In the genomic region with DNA sequence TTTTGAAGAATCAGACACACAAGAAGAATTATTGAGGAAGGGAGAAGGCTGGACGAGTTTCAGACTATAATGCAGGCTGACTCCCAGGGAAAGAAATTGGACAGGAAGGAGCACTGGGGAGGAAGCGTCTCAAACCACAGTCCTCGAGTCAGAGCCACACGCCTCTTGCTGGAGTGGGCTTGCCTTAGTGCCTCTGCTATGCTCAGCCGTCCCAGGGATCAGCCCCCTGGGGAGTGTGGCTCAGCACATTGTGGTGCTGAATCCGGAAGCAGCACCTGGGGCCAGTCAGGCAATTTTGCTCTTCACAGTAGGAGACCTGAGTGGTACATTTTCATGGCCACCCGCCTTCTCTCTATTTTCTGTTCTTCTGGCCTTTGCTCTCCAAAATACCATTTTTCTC, we compare ENCODE assay signal across 19 cellular contexts.
DNase-seq lines count a peak whose midpoint lies in the region; ATAC-seq and TF ChIP-seq lines count a peak whose summit lies in the region.
"Had no signal": no experiment of that assay in that cellular context is flagged by ENCODE, and none has a peak within 500 bp of the region (broad histone marks: within the 10 kb centered on the region; RNA-seq: fewer than 3 reads in every experiment).

No MANE protein-coding gene starts in this region.

- no peak overlapping the region for H3K4me3 ChIP-seq in BLaER1 treated with 17β-estradiol and CSF1 and Interleukin-3, amounts not matched to agents 10 nM and 100 nM
- H3K4me3 ChIP-seq in mesenchymal stem cell (ENCODE audit: insufficient read depth in 1 of 2, low read depth in 1 of 2, low read length in 2 of 2): no peak overlapping the region
- H3K4me3 ChIP-seq: heart right ventricle had no signal

- WGBS in mesenchymal stem cell: 21% methylated on average over 7 of the region's 7 CpGs

- no peak for ATAC-seq in CD4-positive, alpha-beta T cell (ENCODE audit: poor library complexity)
- ATAC-seq in HG03469 (IDR thresholded peaks at IDR 0.05; ENCODE audit: unreplicated experiment) (no peak), HG02571 (IDR thresholded peaks at IDR 0.05; ENCODE audit: unreplicated experiment) (no peak)
- ATAC-seq: heart right ventricle, left colon had no signal

- H2BK120ac ChIP-seq in mesenchymal stem cell (ENCODE audit: low read depth, low read length): no peak overlapping the region

- no peak overlapping the region for H3K14ac ChIP-seq in mesenchymal stem cell (ENCODE audit: low read length in 2 of 2)

- intact Hi-C loops in CD4-positive, alpha-beta T cell (cut with DNase I, micrococcal nuclease): loop anchor here in 1 of 2 experiments (10.0 kb wide), 1 partner anchor 488 kb away; no protein-coding TSS in a partner anchor

- in situ Hi-C loops in KBM-7 (cut with MboI; ENCODE audit: low pct_unique_long_range_greater_than_20kb, low sequenced_read_pairs): no loop called here

- TF ChIP-seq CTCF in CD4-positive, alpha-beta T cell (IDR thresholded peaks at IDR 0.05): no peak

- no peak overlapping the region for H3K9ac ChIP-seq in BLaER1 treated with 17β-estradiol and CSF1 and Interleukin-3, amounts not matched to agents 10 nM and 100 nM
- H3K9ac ChIP-seq in mesenchymal stem cell (ENCODE audit: low read length): no peak overlapping the region
- H3K9ac ChIP-seq: KMS-11 had no signal

- H3K36me3 Mint-ChIP-seq in CD4-positive, alpha-beta T cell (ENCODE audit: low read depth): no peaks in the 10 kb centered on the region
- H3K36me3 Mint-ChIP-seq: activated naive CD4-positive, alpha-beta T cell treated with anti-CD3 and anti-CD28 coated beads, Interleukin-2, amount 10 ng/mL, durations not matched to agents 7 days and 5 days had no signal

- H3K9me3 ChIP-seq in BLaER1 treated with 17β-estradiol and CSF1 and Interleukin-3, amounts not matched to agents 10 nM and 100 nM (replicated peaks in 1 of 11): no peaks in the 10 kb centered on the region
- no peaks in the 10 kb centered on the region for H3K9me3 ChIP-seq in mesenchymal stem cell (ENCODE audit: control insufficient read depth, low read length)
- H3K9me3 ChIP-seq in CD4-positive, alpha-beta T cell (ENCODE audit: control insufficient read depth, low read length): no peaks in the 10 kb centered on the region
- H3K9me3 ChIP-seq: heart right ventricle had no signal

- CTCF ChIA-PET in CD4-positive, alpha-beta T cell (lab: Charles Lee): no interaction called here

- no peak overlapping the region for H3K4ac ChIP-seq in mesenchymal stem cell (ENCODE audit: low read depth in 1 of 2, low read length in 2 of 2)

- no peaks in the 10 kb centered on the region for H3K79me1 ChIP-seq in mesenchymal stem cell (replicated peaks; ENCODE audit: low read length, poor library complexity, severe bottlenecking)

- H3K9me3 Mint-ChIP-seq in CD4-positive, alpha-beta T cell: no peaks in the 10 kb centered on the region
- H3K9me3 Mint-ChIP-seq: activated naive CD4-positive, alpha-beta T cell treated with anti-CD3 and anti-CD28 coated beads, Interleukin-2, amount 10 ng/mL, durations not matched to agents 7 days and 5 days had no signal

- H3K27me3 Mint-ChIP-seq in CD4-positive, alpha-beta T cell: peaks cover 3% of the 10 kb centered on the region

- H3K27ac ChIP-seq in BLaER1 treated with 17β-estradiol and CSF1 and Interleukin-3, amounts not matched to agents 10 nM and 100 nM: no peak overlapping the region
- peak overlapping the region; percentile 9 for H3K27ac ChIP-seq in mesenchymal stem cell (ENCODE audit: low read length, poor library complexity, severe bottlenecking)
- no peak overlapping the region for H3K27ac ChIP-seq in CD4-positive, alpha-beta T cell (ENCODE audit: low read depth, low read length)
- H3K27ac ChIP-seq: heart right ventricle, KMS-11 had no signal

- no peak overlapping the region for H3K23ac ChIP-seq in mesenchymal stem cell (ENCODE audit: low read length in 2 of 2)

- no peak overlapping the region for H2BK15ac ChIP-seq in mesenchymal stem cell (ENCODE audit: low read depth, poor library complexity, severe bottlenecking)

- no peaks in the 10 kb centered on the region for H3K36me3 ChIP-seq in BLaER1 treated with 17β-estradiol and CSF1 and Interleukin-3, amounts not matched to agents 10 nM and 100 nM
- H3K36me3 ChIP-seq in mesenchymal stem cell (ENCODE audit: control insufficient read depth in 1 of 2, insufficient read depth in 2 of 2, low read depth in 1 of 2, low read length in 2 of 2): no peaks in the 10 kb centered on the region
- H3K36me3 ChIP-seq: heart right ventricle had no signal

- H2AFZ ChIP-seq in mesenchymal stem cell (ENCODE audit: low read depth, low read length): no peak overlapping the region

- H2BK5ac ChIP-seq in mesenchymal stem cell (ENCODE audit: low read depth, low read length, poor library complexity, severe bottlenecking): no peak overlapping the region

- peaks cover 10% of the 10 kb centered on the region for H3K4me1 Mint-ChIP-seq in CD4-positive, alpha-beta T cell (ENCODE audit: low read depth)
- H3K4me1 Mint-ChIP-seq: activated naive CD4-positive, alpha-beta T cell treated with anti-CD3 and anti-CD28 coated beads, Interleukin-2, amount 10 ng/mL, durations not matched to agents 7 days and 5 days had no signal

- no peak overlapping the region for H3K27ac Mint-ChIP-seq in CD4-positive, alpha-beta T cell
- H3K27ac Mint-ChIP-seq: activated naive CD4-positive, alpha-beta T cell treated with anti-CD3 and anti-CD28 coated beads, Interleukin-2, amount 10 ng/mL, durations not matched to agents 7 days and 5 days had no signal

- H4K91ac ChIP-seq in mesenchymal stem cell (ENCODE audit: low read length): no peak overlapping the region

- H3K4me2 ChIP-seq in BLaER1 treated with 17β-estradiol and CSF1 and Interleukin-3, amounts not matched to agents 10 nM and 100 nM: peak overlapping the region; percentile 38 to 73 (median 63)
- no peak overlapping the region for H3K4me2 ChIP-seq in mesenchymal stem cell (ENCODE audit: low read length, poor library complexity, severe bottlenecking)
- H3K4me2 ChIP-seq: KMS-11 had no signal

- peak overlapping the region; percentile 46 for H4K8ac ChIP-seq in mesenchymal stem cell (ENCODE audit: low read length)

- no peak overlapping the region for H3K18ac ChIP-seq in mesenchymal stem cell (ENCODE audit: low read depth in 1 of 2, low read length in 2 of 2)

- H4K20me1 ChIP-seq in BLaER1 treated with 17β-estradiol and CSF1 and Interleukin-3, amounts not matched to agents 10 nM and 100 nM: no peaks in the 10 kb centered on the region

- H3K4me1 ChIP-seq in BLaER1 treated with 17β-estradiol and CSF1 and Interleukin-3, amounts not matched to agents 10 nM and 100 nM: peaks cover 6 to 18% (median 16%) of the 10 kb centered on the region in 10 experiments
- peaks cover 6% of the 10 kb centered on the region for H3K4me1 ChIP-seq in mesenchymal stem cell (ENCODE audit: control insufficient read depth, insufficient read depth, low read depth, low read length)
- H3K4me1 ChIP-seq: heart right ventricle had no signal

- POLR2A ChIA-PET in CD4-positive, alpha-beta T cell (lab: Charles Lee): no interaction called here

- no peak overlapping the region for H3K4me3 Mint-ChIP-seq in CD4-positive, alpha-beta T cell
- H3K4me3 Mint-ChIP-seq: activated naive CD4-positive, alpha-beta T cell treated with anti-CD3 and anti-CD28 coated beads, Interleukin-2, amount 10 ng/mL, durations not matched to agents 7 days and 5 days had no signal

- peak overlapping the region in 1 of 2 experiments; percentile 18 for H2BK12ac ChIP-seq in mesenchymal stem cell (ENCODE audit: low read length in 2 of 2)

- H3K27me3 ChIP-seq in BLaER1 treated with 17β-estradiol and CSF1 and Interleukin-3, amounts not matched to agents 10 nM and 100 nM: no peaks in the 10 kb centered on the region
- peaks cover 0 to 16% of the 10 kb centered on the region in 2 experiments for H3K27me3 ChIP-seq in mesenchymal stem cell (ENCODE audit: control insufficient read depth in 1 of 2, insufficient read depth in 1 of 2, low read length in 2 of 2)
- no peaks in the 10 kb centered on the region for H3K27me3 ChIP-seq in CD4-positive, alpha-beta T cell (ENCODE audit: control insufficient read depth, insufficient read depth, low read length)

- DNase-seq in KBM-7 (peak; percentile 27), UCSD-AML1 (lab: John Stamatoyannopoulos, UW; ENCODE audit: unreplicated experiment) (peak; percentile 48), mesenchymal stem cell (peak; percentile 4), hepatic stellate cell (ENCODE audit: low spot score) (no peak)
- no peak for DNase-seq in CD4-positive, alpha-beta T cell
- DNase-seq: activated CD4-positive, CD25-positive, alpha-beta regulatory T cell treated with anti-CD3 and anti-CD28 coated beads, Interleukin-2, amount 50 U/mL, for 72 hours; activated CD8-positive, alpha-beta memory T cell treated with anti-CD3 and anti-CD28 coated beads, Interleukin-2, amount 50 U/mL, for 48 hours; activated naive CD4-positive, alpha-beta T cell treated with anti-CD3 and anti-CD28 coated beads, Interleukin-2, amount 10 ng/mL, durations not matched to agents 7 days and 5 days; C1 segment of cervical spinal cord; heart right ventricle; left colon; stimulated activated CD4-positive, alpha-beta T cell treated with anti-CD3 and anti-CD28 coated beads, Interleukin-2, amount 100 ng/mL, for 24 hours; stimulated activated CD8-positive, alpha-beta memory T cell treated with anti-CD3 and anti-CD28 coated beads, Interleukin-4, amount 100 ng/mL, for 48 hours; SW 1271; trophoblast cell had no signal

- no peak overlapping the region for H2AK5ac ChIP-seq in mesenchymal stem cell (ENCODE audit: low read length, severe bottlenecking)

Comparison
In these comparisons a context has a peak if more than half of its experiments do, and no peak if none do; other contexts are left out.
1. DNase-seq: peak in KBM-7 (single experiment), UCSD-AML1 (single experiment) and mesenchymal stem cell (single experiment); none in hepatic stellate cell (single experiment) and CD4-positive, alpha-beta T cell (0 of 10).